ENCODE assay signal across 4 cellular contexts in genomic region chr3:139151530-139151929, GRCh38.
"Had no signal": no experiment of that assay in that cellular context is flagged by ENCODE, and none has a peak within 500 bp of the region (broad histone marks: within the 10 kb centered on the region; RNA-seq: fewer than 3 reads in every experiment).

No MANE protein-coding gene starts in this region.

- H3K4me3 ChIP-seq: K562 had no signal

- H3K27ac ChIP-seq: HL-60, KMS-11 had no signal

- ATAC-seq: HepG2, K562 had no signal
